Comparison of ENCODE assay signal across 1 cellular context in the genomic region with DNA sequence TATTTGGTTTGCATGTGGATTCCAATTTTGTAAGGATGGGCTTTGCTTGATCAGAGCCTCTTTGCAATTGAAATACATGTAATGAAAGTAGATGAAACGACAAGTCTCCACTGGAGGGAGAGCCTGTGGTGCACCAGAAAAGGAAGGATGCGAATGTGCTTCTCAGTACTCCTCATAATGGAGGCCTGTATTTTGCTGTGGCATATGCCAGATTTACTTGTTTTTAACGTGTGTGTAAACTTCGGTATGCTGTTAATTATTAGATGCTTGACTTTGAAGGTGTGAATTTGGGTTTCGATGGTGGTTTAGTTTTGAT.
TF ChIP-seq lines count a peak whose summit lies in the region.

No MANE protein-coding gene starts in this region.

TF ChIP-seq in H1, 55 proteins besides CTCF, POLR2A, EP300 and RAD21:
- no peak for TF ChIP-seq KDM4A (IDR thresholded peaks at IDR 0.05; ENCODE audit: low read depth, low read length, severe bottlenecking)
- no peak for TF ChIP-seq SP2 (IDR thresholded peaks at IDR 0.05; ENCODE audit: low read length)
- TF ChIP-seq RNF2 (IDR thresholded peaks at IDR 0.05; ENCODE audit: borderline replicate concordance, low read depth, low read length, missing control alignments, poor library complexity, severe bottlenecking): no peak
- TF ChIP-seq, protein P1, sequence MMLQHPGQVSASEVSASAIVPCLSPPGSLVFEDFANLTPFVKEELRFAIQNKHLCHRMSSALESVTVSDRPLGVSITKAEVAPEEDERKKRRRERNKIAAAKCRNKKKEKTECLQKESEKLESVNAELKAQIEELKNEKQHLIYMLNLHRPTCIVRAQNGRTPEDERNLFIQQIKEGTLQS (IDR thresholded peaks at IDR 0.05; ENCODE audit: insufficient read depth, low read depth, low read length): no peak
